17 cellular contexts compared by ENCODE assay signal in the genomic region with DNA sequence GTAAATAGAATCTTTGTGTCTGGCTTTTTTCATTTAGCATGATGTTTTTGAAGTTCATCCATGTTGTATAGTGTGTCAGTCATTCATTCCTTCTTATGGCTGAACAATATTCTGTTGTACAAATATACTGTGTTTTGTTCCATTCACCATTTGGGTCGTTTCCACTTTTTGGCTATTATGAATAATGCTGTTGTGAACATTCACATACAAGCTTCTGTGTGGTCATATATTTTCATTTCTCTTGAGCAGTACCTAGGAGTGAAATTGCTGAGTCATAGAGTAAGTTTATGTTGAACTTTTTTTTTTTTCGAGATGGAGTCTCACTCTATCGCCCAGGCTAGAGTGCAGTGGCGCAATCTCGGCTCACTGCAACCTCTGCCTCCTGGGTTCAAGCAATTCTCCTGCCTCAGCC. TPM values are rescaled to one million over a fixed set of nuclear protein-coding genes. Genes with fewer than 3 reads are reported as not detected.
DNase-seq lines count a peak whose midpoint lies in the region; ATAC-seq and TF ChIP-seq lines count a peak whose summit lies in the region.
"Had no signal": no experiment of that assay in that cellular context is flagged by ENCODE, and none has a peak within 500 bp of the region (broad histone marks: within the 10 kb centered on the region; RNA-seq: fewer than 3 reads in every experiment).

No MANE protein-coding gene starts in this region.

- no peak overlapping the region for H3K27ac Mint-ChIP-seq in activated T-cell treated with anti-CD3 and anti-CD28 coated beads, Interleukin-2, amount 50 U/mL, for 72 hours
- H3K27ac Mint-ChIP-seq in endothelial cell (ENCODE audit: unreplicated experiment), result no peak overlapping the region
- H3K27ac Mint-ChIP-seq: activated CD4-positive, alpha-beta memory T cell treated with anti-CD3 and anti-CD28 coated beads, Interleukin-2, amount 10 ng/mL, durations not matched to agents 7 days and 5 days; stimulated activated naive CD8-positive, alpha-beta T cell treated with anti-CD3 and anti-CD28 coated beads, Interleukin-15, Interleukin-2, amounts not matched to agents 100 ng/mL and 50 ng/mL, for 24 hours had no signal

- H3K18ac ChIP-seq in mesenchymal stem cell (ENCODE audit: low read depth in 1 of 2, low read length in 2 of 2), result no peak overlapping the region

- H2BK12ac ChIP-seq in mesenchymal stem cell (ENCODE audit: low read length in 2 of 2), result no peak overlapping the region

- H3K27me3 ChIP-seq in mesenchymal stem cell (ENCODE audit: control insufficient read depth in 1 of 2, insufficient read depth in 1 of 2, low read length in 2 of 2), result no peaks in the 10 kb centered on the region
- H3K27me3 ChIP-seq: dorsolateral prefrontal cortex had no signal

- no peak overlapping the region for H3K14ac ChIP-seq in mesenchymal stem cell (ENCODE audit: low read length in 2 of 2)

- no peak overlapping the region for H3K4ac ChIP-seq in mesenchymal stem cell (ENCODE audit: low read depth in 1 of 2, low read length in 2 of 2)

- H2BK15ac ChIP-seq in mesenchymal stem cell (ENCODE audit: low read depth, poor library complexity, severe bottlenecking), result no peak overlapping the region

- H4K91ac ChIP-seq in mesenchymal stem cell (ENCODE audit: low read length), result no peak overlapping the region

- ATAC-seq in activated T-cell treated with anti-CD3 and anti-CD28 coated beads, Interleukin-2, amount 50 U/mL, for 72 hours (replicated peaks in 1 of 2), result peak; percentile 62 to 75
- no peak for ATAC-seq in HG03135 (IDR thresholded peaks at IDR 0.05; ENCODE audit: unreplicated experiment)
- no peak for ATAC-seq in GM18868 (IDR thresholded peaks at IDR 0.05; ENCODE audit: unreplicated experiment)
- ATAC-seq: HCT116, left colon had no signal

- H3K27me3 Mint-ChIP-seq in activated T-cell treated with anti-CD3 and anti-CD28 coated beads, Interleukin-2, amount 50 U/mL, for 72 hours (ENCODE audit: low read depth), result no peaks in the 10 kb centered on the region
- H3K27me3 Mint-ChIP-seq in endothelial cell (ENCODE audit: unreplicated experiment), result no peaks in the 10 kb centered on the region
- H3K27me3 Mint-ChIP-seq: activated CD4-positive, alpha-beta memory T cell treated with anti-CD3 and anti-CD28 coated beads, Interleukin-2, amount 10 ng/mL, durations not matched to agents 7 days and 5 days; stimulated activated naive CD8-positive, alpha-beta T cell treated with anti-CD3 and anti-CD28 coated beads, Interleukin-15, Interleukin-2, amounts not matched to agents 100 ng/mL and 50 ng/mL, for 24 hours had no signal

- H3K4me2 ChIP-seq in mesenchymal stem cell (ENCODE audit: low read length, poor library complexity, severe bottlenecking), result no peak overlapping the region

- no peak overlapping the region for H2AK5ac ChIP-seq in mesenchymal stem cell (ENCODE audit: low read length, severe bottlenecking)

- H3K9ac ChIP-seq in SK-N-MC (ENCODE audit: insufficient read length), result no peak overlapping the region
- H3K9ac ChIP-seq in mesenchymal stem cell (ENCODE audit: low read length), result no peak overlapping the region
- H3K9ac ChIP-seq: parathyroid adenoma had no signal

- H3K79me1 ChIP-seq in mesenchymal stem cell (replicated peaks; ENCODE audit: low read length, poor library complexity, severe bottlenecking), result no peaks in the 10 kb centered on the region

- no peak overlapping the region for H3K4me3 Mint-ChIP-seq in activated T-cell treated with anti-CD3 and anti-CD28 coated beads, Interleukin-2, amount 50 U/mL, for 72 hours
- H3K4me3 Mint-ChIP-seq in endothelial cell (ENCODE audit: unreplicated experiment), result no peak overlapping the region
- H3K4me3 Mint-ChIP-seq: activated CD4-positive, alpha-beta memory T cell treated with anti-CD3 and anti-CD28 coated beads, Interleukin-2, amount 10 ng/mL, durations not matched to agents 7 days and 5 days; stimulated activated naive CD8-positive, alpha-beta T cell treated with anti-CD3 and anti-CD28 coated beads, Interleukin-15, Interleukin-2, amounts not matched to agents 100 ng/mL and 50 ng/mL, for 24 hours had no signal

- no peaks in the 10 kb centered on the region for H3K36me3 Mint-ChIP-seq in activated T-cell treated with anti-CD3 and anti-CD28 coated beads, Interleukin-2, amount 50 U/mL, for 72 hours (ENCODE audit: insufficient read depth in 2 of 2)
- no peaks in the 10 kb centered on the region for H3K36me3 Mint-ChIP-seq in endothelial cell (ENCODE audit: low read depth, unreplicated experiment)

- H2AFZ ChIP-seq in mesenchymal stem cell (ENCODE audit: low read depth, low read length), result no peak overlapping the region
- H2AFZ ChIP-seq: parathyroid adenoma had no signal

- 69% methylated on average over 4 of the region's 5 CpGs for WGBS in mesenchymal stem cell

- H2BK120ac ChIP-seq in mesenchymal stem cell (ENCODE audit: low read depth, low read length), result no peak overlapping the region

- peak overlapping the region; percentile 6; the same call in 1 of the 2 replicates for H3K27ac ChIP-seq in SK-N-MC
- H3K27ac ChIP-seq in mesenchymal stem cell (ENCODE audit: low read length, poor library complexity, severe bottlenecking), result peak overlapping the region; percentile 43
- H3K27ac ChIP-seq: dorsolateral prefrontal cortex, parathyroid adenoma had no signal

- no peaks in the 10 kb centered on the region for H3K9me3 Mint-ChIP-seq in activated T-cell treated with anti-CD3 and anti-CD28 coated beads, Interleukin-2, amount 50 U/mL, for 72 hours
- H3K9me3 Mint-ChIP-seq in endothelial cell (ENCODE audit: unreplicated experiment), result no peaks in the 10 kb centered on the region
- H3K9me3 Mint-ChIP-seq: activated CD4-positive, alpha-beta memory T cell treated with anti-CD3 and anti-CD28 coated beads, Interleukin-2, amount 10 ng/mL, durations not matched to agents 7 days and 5 days; stimulated activated naive CD8-positive, alpha-beta T cell treated with anti-CD3 and anti-CD28 coated beads, Interleukin-15, Interleukin-2, amounts not matched to agents 100 ng/mL and 50 ng/mL, for 24 hours had no signal

- TF ChIP-seq CTCF in endothelial cell (IDR thresholded peaks at IDR 0.05; ENCODE audit: unreplicated experiment), result no peak

- DNase-seq in activated T-cell treated with anti-CD3 and anti-CD28 coated beads, Interleukin-2, amount 50 U/mL, for 72 hours, result no peak
- no peak for DNase-seq in activated T-cell treated with anti-CD3 and anti-CD28 coated beads, Interleukin-2, amount 50 U/mL, for 1 hour
- DNase-seq in H4 (ENCODE audit: low spot score) (peak; percentile 35), SK-N-MC (ENCODE audit: low read depth, low spot score) (no peak), mesenchymal stem cell (peak; percentile 16), endothelial cell (ENCODE audit: low spot score) (no peak)
- DNase-seq: activated CD4-positive, alpha-beta memory T cell treated with anti-CD3 and anti-CD28 coated beads, Interleukin-2, amount 10 ng/mL, durations not matched to agents 7 days and 5 days; Caco-2; dorsolateral prefrontal cortex; GDM1; left colon; NCI-H1417 had no signal

- H3K36me3 ChIP-seq in SK-N-MC (ENCODE audit: insufficient read depth, low read length), result no peaks in the 10 kb centered on the region
- H3K36me3 ChIP-seq in mesenchymal stem cell (ENCODE audit: control insufficient read depth in 1 of 2, insufficient read depth in 2 of 2, low read depth in 1 of 2, low read length in 2 of 2), result no peaks in the 10 kb centered on the region

- H3K4me1 Mint-ChIP-seq in activated T-cell treated with anti-CD3 and anti-CD28 coated beads, Interleukin-2, amount 50 U/mL, for 72 hours (ENCODE audit: low read depth), result peaks cover 14% of the 10 kb centered on the region
- no peaks in the 10 kb centered on the region for H3K4me1 Mint-ChIP-seq in endothelial cell (ENCODE audit: unreplicated experiment)

- no peak overlapping the region for H2BK5ac ChIP-seq in mesenchymal stem cell (ENCODE audit: low read depth, low read length, poor library complexity, severe bottlenecking)

- H3K23ac ChIP-seq in mesenchymal stem cell (ENCODE audit: low read length in 2 of 2), result no peak overlapping the region

- no peak overlapping the region for H4K8ac ChIP-seq in mesenchymal stem cell (ENCODE audit: low read length)

- H3K4me3 ChIP-seq in SK-N-MC (no peak overlapping the region), mesenchymal stem cell (ENCODE audit: insufficient read depth in 1 of 2, low read depth in 1 of 2, low read length in 2 of 2) (no peak overlapping the region)
- H3K4me3 ChIP-seq: dorsolateral prefrontal cortex had no signal

- H3K4me1 ChIP-seq in mesenchymal stem cell (ENCODE audit: control insufficient read depth, insufficient read depth, low read depth, low read length), result no peaks in the 10 kb centered on the region
- H3K4me1 ChIP-seq: Caco-2, parathyroid adenoma had no signal

- H3K9me3 ChIP-seq in SK-N-MC (ENCODE audit: low read depth, low read length), result no peaks in the 10 kb centered on the region
- H3K9me3 ChIP-seq in mesenchymal stem cell (ENCODE audit: control insufficient read depth, low read length), result no peaks in the 10 kb centered on the region
- H3K9me3 ChIP-seq: Caco-2 had no signal

RNA-seq across cellular contexts. Expression of gene TAOK1, which starts 32.3 kb away (rescaled TPM):
- 10 to 100 TPM; 39.3 to 48.1 TPM for total RNA-seq in activated T-cell treated with anti-CD3 and anti-CD28 coated beads, Interleukin-2, amount 50 U/mL, for 72 hours
- 16.0 and 23.9 TPM in 2 replicates for total RNA-seq in H4 (2014; rRNA removed; shearing (Covaris generic))
- polyA plus RNA-seq in mesenchymal stem cell (2013, experiment 1 of 2), result 23.2 TPM
- polyA plus RNA-seq in mesenchymal stem cell (2013, experiment 2 of 2), result 23.3 TPM
- total RNA-seq in endothelial cell (ENCODE audit: unreplicated experiment), result 95.5 TPM

Comparison
In these comparisons a context has a peak if more than half of its experiments do, and no peak if none do; other contexts are left out.
1. ATAC-seq: peak in activated T-cell treated with anti-CD3 and anti-CD28 coated beads, Interleukin-2, amount 50 U/mL, for 72 hours (2 of 2); none in HG03135 (single experiment) and GM18868 (single experiment).
2. DNase-seq: peak in H4 (single experiment) and mesenchymal stem cell (single experiment); none in activated T-cell treated with anti-CD3 and anti-CD28 coated beads, Interleukin-2, amount 50 U/mL, for 72 hours (0 of 2), activated T-cell treated with anti-CD3 and anti-CD28 coated beads, Interleukin-2, amount 50 U/mL, for 1 hour (single experiment), SK-N-MC (single experiment) and endothelial cell (single experiment).